ENCODE assay signal across 8 cellular contexts in genomic region chr18:61502472-61502871, GRCh38.
DNase-seq lines count a peak whose midpoint lies in the region; ATAC-seq and TF ChIP-seq lines count a peak whose summit lies in the region.

No MANE protein-coding gene starts in this region.

- H3K4me1 Mint-ChIP-seq in natural killer cell = no peaks in the 10 kb centered on the region

- H3K27ac ChIP-seq in SK-N-MC = no peak overlapping the region

- DNase-seq in CD1c-positive myeloid dendritic cell (ENCODE audit: extremely low spot score) = peak; percentile 18
- DNase-seq in MG63 = peak; percentile 10
- peak; percentile 45 for DNase-seq in SK-N-MC (ENCODE audit: low read depth, low spot score)
- DNase-seq in fibroblast of mammary gland (ENCODE audit: low read depth) = peak; percentile 71
- no peak for DNase-seq in natural killer cell
- DNase-seq in 8988T = no peak

- H3K4me3 ChIP-seq in MG63 = no peak overlapping the region
- H3K4me3 ChIP-seq in SK-N-MC = no peak overlapping the region
- H3K4me3 ChIP-seq in fibroblast of mammary gland (ENCODE audit: control insufficient read depth, low read depth, low read length) = no peak overlapping the region
- H3K4me3 ChIP-seq in neuron (ENCODE audit: low read length) = no peak overlapping the region

- peak; percentile 78 for TF ChIP-seq CTCF in fibroblast of mammary gland (conservative IDR thresholded peaks at IDR 0.05; ENCODE audit: control insufficient read depth, insufficient read depth, low read depth, low read length)
- no peak for TF ChIP-seq CTCF in natural killer cell (IDR thresholded peaks at IDR 0.05)

- no peaks in the 10 kb centered on the region for H3K36me3 ChIP-seq in MG63
- H3K36me3 ChIP-seq in SK-N-MC (ENCODE audit: insufficient read depth, low read length) = no peaks in the 10 kb centered on the region
- H3K36me3 ChIP-seq in neuron (ENCODE audit: insufficient read depth, low read length) = no peaks in the 10 kb centered on the region

- H3K27ac Mint-ChIP-seq in natural killer cell = no peak overlapping the region

- no peak overlapping the region for H3K4me3 Mint-ChIP-seq in natural killer cell

- H3K27me3 ChIP-seq in MG63 (no peaks in the 10 kb centered on the region), neuron (ENCODE audit: insufficient read depth, low read length) (no peaks in the 10 kb centered on the region)

- H2AFZ ChIP-seq in neuron (ENCODE audit: low read depth, low read length) = peak overlapping the region; percentile 45

- no peaks in the 10 kb centered on the region for H3K9me3 ChIP-seq in MG63
- no peaks in the 10 kb centered on the region for H3K9me3 ChIP-seq in SK-N-MC (ENCODE audit: low read depth, low read length)
- no peaks in the 10 kb centered on the region for H3K9me3 ChIP-seq in neuron (ENCODE audit: low read length)

- no peaks in the 10 kb centered on the region for H3K36me3 Mint-ChIP-seq in natural killer cell

- no peaks in the 10 kb centered on the region for H3K9me3 Mint-ChIP-seq in natural killer cell

- ATAC-seq in GM19351 (IDR thresholded peaks at IDR 0.05; ENCODE audit: unreplicated experiment) = peak; percentile 77
- ATAC-seq in natural killer cell = no peak

- H3K4me1 ChIP-seq in neuron (ENCODE audit: insufficient read depth, low read length) = peaks cover 9% of the 10 kb centered on the region

- no peak overlapping the region for H3K9ac ChIP-seq in SK-N-MC (ENCODE audit: insufficient read length)

- peaks cover 0 to 10% of the 10 kb centered on the region in 2 donors for H3K27me3 Mint-ChIP-seq in natural killer cell (ENCODE audit: low read depth in 2 of 2)

- intact Hi-C loops in natural killer cell (cut with micrococcal nuclease) = no loop called here

Comparison
In these comparisons a context has a peak if more than half of its experiments do, and no peak if none do; other contexts are left out.
1. DNase-seq: peak in CD1c-positive myeloid dendritic cell (single experiment), MG63 (single experiment), SK-N-MC (single experiment) and fibroblast of mammary gland (single experiment); none in natural killer cell (single experiment) and 8988T (single experiment).